ENCODE assay signal across 19 cellular contexts in the genomic region with DNA sequence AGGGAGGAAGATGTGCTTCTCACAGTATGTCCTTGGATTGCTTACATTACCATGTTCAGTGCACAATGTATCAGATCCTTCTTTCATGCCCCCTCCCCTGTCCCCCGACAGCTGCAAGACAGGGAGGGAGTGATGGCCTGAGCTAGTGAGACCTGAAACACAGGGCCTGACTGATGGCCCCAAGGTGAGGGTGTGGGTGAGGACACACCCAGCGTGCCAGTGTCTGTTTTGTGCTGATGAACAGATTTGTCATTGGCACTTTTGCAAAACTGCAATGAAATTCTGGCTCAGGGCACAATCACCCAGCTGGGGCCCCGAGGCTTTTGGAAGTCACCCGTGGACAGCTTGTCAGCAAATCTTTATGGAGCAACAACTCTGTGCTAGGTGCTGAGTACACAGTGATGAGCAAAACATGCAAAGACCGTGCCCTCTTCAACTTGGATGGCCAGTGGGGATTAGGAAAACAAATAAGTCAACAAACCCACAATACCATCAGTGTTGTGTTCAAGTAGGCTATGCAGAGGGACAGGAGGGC. TPM values are rescaled to one million over a fixed set of nuclear protein-coding genes. Genes with fewer than 3 reads are reported as not detected.
"Had no signal": no experiment of that assay in that cellular context is flagged by ENCODE, and none has a peak within 500 bp of the region (broad histone marks: within the 10 kb centered on the region; RNA-seq: fewer than 3 reads in every experiment).

No MANE protein-coding gene starts in this region.

- H3K9me3 Mint-ChIP-seq: endodermal cell, nephron progenitor cell had no signal

- H3K36me3 Mint-ChIP-seq: naive thymus-derived CD4-positive, alpha-beta T cell had no signal

- H3K27ac Mint-ChIP-seq: endodermal cell; naive thymus-derived CD4-positive, alpha-beta T cell; nephron progenitor cell had no signal

- H3K4me1 Mint-ChIP-seq: endodermal cell had no signal

- H3K4me3 Mint-ChIP-seq: endodermal cell; naive thymus-derived CD4-positive, alpha-beta T cell; nephron progenitor cell had no signal

- DNase-seq: colonic mucosa; effector CD4-positive, alpha-beta T cell; endodermal cell; gastrocnemius medialis; heart right ventricle; hypothalamus; kidney glomerular epithelial cell; mesendoderm; naive thymus-derived CD4-positive, alpha-beta T cell; nephron progenitor cell; small intestine; stimulated activated CD4-positive, alpha-beta T cell treated with anti-CD3 and anti-CD28 coated beads, Interleukin-2, amount 100 ng/mL, for 48 hours; stimulated activated naive CD4-positive, alpha-beta T cell treated with Interleukin-2 at 50 U/mL for 16 hours; tibial artery; upper lobe of right lung had no signal

RNA-seq across cellular contexts. Expression of gene EMX2, which starts 59.4 kb away (rescaled TPM):
- total RNA-seq: colonic mucosa; dermis microvascular lymphatic vessel endothelial cell; endothelial cell of umbilical vein; liver; lung microvascular endothelial cell; naive thymus-derived CD4-positive, alpha-beta T cell; upper lobe of right lung had no signal
